25 cellular contexts compared by ENCODE assay signal in the genomic region with DNA sequence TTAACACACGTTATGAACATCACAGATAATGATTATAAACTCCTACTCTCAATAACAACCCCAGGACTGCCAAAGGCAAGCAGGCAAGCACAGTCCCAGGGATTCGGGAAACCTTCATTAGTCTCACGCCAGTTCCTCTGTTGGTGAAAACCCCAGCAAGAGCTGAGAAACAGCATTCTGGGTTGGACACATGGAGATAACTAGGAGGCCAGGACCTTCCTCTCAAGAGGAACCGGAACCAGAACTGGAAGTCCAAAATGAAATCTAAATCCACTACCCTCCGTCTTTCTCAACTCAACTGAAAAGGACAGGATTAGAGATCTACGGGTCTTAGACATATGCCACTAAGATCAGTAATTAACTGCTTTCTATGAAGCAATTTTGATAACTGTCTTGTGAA. TPM values are rescaled to one million over a fixed set of nuclear protein-coding genes. Genes with fewer than 3 reads are reported as not detected.
A peak's percentile ranks its signal among the peaks of the same experiment; 100 is the strongest.
DNase-seq lines count a peak whose midpoint lies in the region; ATAC-seq, FAIRE-seq and TF ChIP-seq lines count a peak whose summit lies in the region.
"Had no signal": no experiment of that assay in that cellular context is flagged by ENCODE, and none has a peak within 500 bp of the region (broad histone marks: within the 10 kb centered on the region; RNA-seq: fewer than 3 reads in every experiment).

No MANE protein-coding gene starts in this region.

- intact Hi-C loops in left ventricle myocardium inferior (cut with micrococcal nuclease): no loop called here
- intact Hi-C loops in Right ventricle myocardium inferior (cut with DNase I): no loop called here
- intact Hi-C loops in lower lobe of right lung (cut with DNase I): no loop called here
- intact Hi-C loops in vagina (cut with DNase I): no loop called here

- H3K9me3 ChIP-seq in left ventricle myocardium inferior (replicated peaks) (no peaks in the 10 kb centered on the region), lower lobe of right lung (no peaks in the 10 kb centered on the region), vagina (no peaks in the 10 kb centered on the region)
- H3K9me3 ChIP-seq: esophagus squamous epithelium had no signal

- H3K4me1 ChIP-seq in left ventricle myocardium inferior: peaks cover 21% of the 10 kb centered on the region
- peaks cover 29% of the 10 kb centered on the region for H3K4me1 ChIP-seq in lower lobe of right lung
- H3K4me1 ChIP-seq in vagina: peaks cover 8% of the 10 kb centered on the region

- TF ChIP-seq POLR2A in vagina (IDR thresholded peaks at IDR 0.05): no peak

- H3K36me3 ChIP-seq in left ventricle myocardium inferior (no peaks in the 10 kb centered on the region), lower lobe of right lung (no peaks in the 10 kb centered on the region), vagina (no peaks in the 10 kb centered on the region)
- H3K36me3 ChIP-seq: esophagus squamous epithelium had no signal

- no peak for ATAC-seq in Right ventricle myocardium inferior
- ATAC-seq in SK-N-SH treated with all-trans-retinoic acid at 6 μM for 48 hours: peak; percentile 9; the same call in 2 of the 3 replicates
- no peak for ATAC-seq in lower lobe of right lung
- ATAC-seq: activated CD4-positive, CD25-positive, alpha-beta regulatory T cell treated with anti-CD3 and anti-CD28 coated beads, Interleukin-2, amount 50 U/mL, for 24 hours; activated T-cell treated with anti-CD3 and anti-CD28 coated beads, Interleukin-2, amount 50 U/mL, for 4 hours; GM23338; left lobe of liver had no signal

- H3K4me3 ChIP-seq in left ventricle myocardium inferior (peak overlapping the region; percentile 85), lower lobe of right lung (peak overlapping the region; percentile 72), vagina (no peak overlapping the region)
- H3K4me3 ChIP-seq: GM23338 had no signal

- no peak for FAIRE-seq in frontal cortex (lab: Jason Lieb, UNC)
- FAIRE-seq: A204.1, G401.6 had no signal

- no peak for TF ChIP-seq CTCF in left ventricle myocardium inferior (IDR thresholded peaks at IDR 0.05; ENCODE audit: borderline replicate concordance)
- no peak for TF ChIP-seq CTCF in lower lobe of right lung (IDR thresholded peaks at IDR 0.05)
- TF ChIP-seq CTCF in vagina (IDR thresholded peaks at IDR 0.05): no peak

- H3K27ac ChIP-seq in left ventricle myocardium inferior (replicated peaks): peak overlapping the region; percentile 50
- H3K27ac ChIP-seq in lower lobe of right lung: no peak overlapping the region
- H3K27ac ChIP-seq in vagina: no peak overlapping the region
- H3K27ac ChIP-seq: esophagus squamous epithelium had no signal

- no peak for DNase-seq in left ventricle myocardium inferior
- no peak for DNase-seq in Right ventricle myocardium inferior (ENCODE audit: missing footprints)
- no peak for DNase-seq in lower lobe of right lung
- DNase-seq in vagina (ENCODE audit: extremely low spot score in 2 of 2): no peak
- DNase-seq in cerebellar nuclear complex (lab: John Stamatoyannopoulos, UW): no peak
- no peak for DNase-seq in frontal cortex (ENCODE audit: low spot score in 2 of 2)
- no peak for DNase-seq in middle frontal gyrus (ENCODE audit: extremely low spot score, low spot score)
- DNase-seq: activated CD8-positive, alpha-beta memory T cell treated with anti-CD3 and anti-CD28 coated beads for 24 hours; activated naive CD4-positive, alpha-beta T cell treated with anti-CD3 and anti-CD28 coated beads, Interleukin-2, amount 10 ng/mL, durations not matched to agents 7 days and 5 days; activated T-cell treated with anti-CD3 and anti-CD28 coated beads, Interleukin-2, amount 50 U/mL, for 4 hours; aorta; effector CD4-positive, alpha-beta T cell; esophagus squamous epithelium; head of caudate nucleus; KG1; MV-4-11; NCI-H1930; NK-92 treated with Interleukin-12 subunit alpha and Interleukin-12 subunit beta, amount 100 ng/mL, for 24 hours; T1000 had no signal

- H3K27me3 ChIP-seq in left ventricle myocardium inferior (ENCODE audit: low read depth): peaks cover 17% of the 10 kb centered on the region
- H3K27me3 ChIP-seq in lower lobe of right lung (ENCODE audit: low read depth): peaks cover 4% of the 10 kb centered on the region
- no peaks in the 10 kb centered on the region for H3K27me3 ChIP-seq in vagina

TF ChIP-seq in SK-N-SH treated with all-trans-retinoic acid at 6 μM for 48 hours, 23 proteins besides CTCF, POLR2A, EP300 and RAD21:
- TF ChIP-seq TOX (CRISPR knock-in tag; IDR thresholded peaks at IDR 0.05; ENCODE audit: borderline replicate concordance) (no peak), ZNF565 (CRISPR knock-in tag; conservative IDR thresholded peaks at IDR 0.05; ENCODE audit: low read depth) (no peak), ZFP3 (CRISPR knock-in tag; IDR thresholded peaks at IDR 0.05) (no peak), ZC3H10 (CRISPR knock-in tag; IDR thresholded peaks at IDR 0.05) (no peak), ARNTL (CRISPR knock-in tag; IDR thresholded peaks at IDR 0.05; ENCODE audit: borderline replicate concordance, low read depth) (no peak), CSDC2 (CRISPR knock-in tag; IDR thresholded peaks at IDR 0.05) (no peak), ZNF8 (CRISPR knock-in tag; IDR thresholded peaks at IDR 0.05) (no peak), SNAI2 (CRISPR knock-in tag; IDR thresholded peaks at IDR 0.05) (no peak), ESRRG (CRISPR knock-in tag; IDR thresholded peaks at IDR 0.05) (no peak), OSR1 (CRISPR knock-in tag; IDR thresholded peaks at IDR 0.05) (no peak), ZNF70 (CRISPR knock-in tag; IDR thresholded peaks at IDR 0.05) (no peak), ISL1 (CRISPR knock-in tag; IDR thresholded peaks at IDR 0.05) (no peak), PPARA (CRISPR knock-in tag; IDR thresholded peaks at IDR 0.05; ENCODE audit: borderline replicate concordance) (no peak), BACH2 (CRISPR knock-in tag; IDR thresholded peaks at IDR 0.05; ENCODE audit: borderline replicate concordance) (no peak)
- TF ChIP-seq, protein P1, sequence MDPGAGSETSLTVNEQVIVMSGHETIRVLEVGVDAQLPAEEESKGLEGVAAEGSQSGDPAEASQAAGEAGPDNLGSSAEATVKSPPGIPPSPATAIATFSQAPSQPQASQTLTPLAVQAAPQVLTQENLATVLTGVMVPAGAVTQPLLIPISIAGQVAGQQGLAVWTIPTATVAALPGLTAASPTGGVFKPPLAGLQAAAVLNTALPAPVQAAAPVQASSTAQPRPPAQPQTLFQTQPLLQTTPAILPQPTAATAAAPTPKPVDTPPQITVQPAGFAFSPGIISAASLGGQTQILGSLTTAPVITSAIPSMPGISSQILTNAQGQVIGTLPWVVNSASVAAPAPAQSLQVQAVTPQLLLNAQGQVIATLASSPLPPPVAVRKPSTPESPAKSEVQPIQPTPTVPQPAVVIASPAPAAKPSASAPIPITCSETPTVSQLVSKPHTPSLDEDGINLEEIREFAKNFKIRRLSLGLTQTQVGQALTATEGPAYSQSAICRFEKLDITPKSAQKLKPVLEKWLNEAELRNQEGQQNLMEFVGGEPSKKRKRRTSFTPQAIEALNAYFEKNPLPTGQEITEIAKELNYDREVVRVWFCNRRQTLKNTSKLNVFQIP (CRISPR knock-in tag; IDR thresholded peaks at IDR 0.05; ENCODE audit: borderline replicate concordance, low read depth): no peak

RNA-seq across cellular contexts. Expression of gene VEGFC, which starts 3.8 kb away (rescaled TPM):
- total RNA-seq in left ventricle myocardium inferior (7.5 TPM), Right ventricle myocardium inferior (6.0 TPM), lower lobe of right lung (16.1 TPM), vagina (14.2 TPM), frontal cortex (1.6 TPM)

Comparison
In these comparisons a context has a peak if more than half of its experiments do, and no peak if none do; other contexts are left out.
1. H3K4me3 ChIP-seq: peak in left ventricle myocardium inferior (single experiment) and lower lobe of right lung (single experiment); none in vagina (0 of 2).